9 cellular contexts compared by ENCODE assay signal in the genomic region with DNA sequence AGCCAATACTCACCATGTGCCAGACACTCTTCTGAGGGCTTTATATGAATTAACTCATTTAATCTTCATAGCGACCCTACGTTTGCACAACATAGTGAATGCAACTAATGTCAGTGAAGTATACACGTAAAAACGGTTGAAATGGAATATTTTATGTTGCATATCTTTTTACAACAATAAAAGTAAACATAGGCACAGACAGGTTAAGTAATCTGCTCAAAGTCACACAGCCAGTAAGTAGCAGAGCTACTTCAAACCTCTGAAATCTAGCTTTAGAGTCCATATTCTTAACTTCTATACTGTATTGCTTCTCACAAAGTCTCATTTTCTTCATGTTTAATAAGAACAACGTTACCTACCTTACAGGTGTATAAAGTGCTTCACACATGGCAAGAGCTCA. TPM values are rescaled to one million over a fixed set of nuclear protein-coding genes. Genes with fewer than 3 reads are reported as not detected.
DNase-seq lines count a peak whose midpoint lies in the region; ATAC-seq, FAIRE-seq and TF ChIP-seq lines count a peak whose summit lies in the region.
"Had no signal": no experiment of that assay in that cellular context is flagged by ENCODE, and none has a peak within 500 bp of the region (broad histone marks: within the 10 kb centered on the region; RNA-seq: fewer than 3 reads in every experiment).

No MANE protein-coding gene starts in this region.

- H2BK120ac ChIP-seq in mesendoderm (ENCODE audit: low read depth, low read length), result no peak overlapping the region

- H3K4me1 Mint-ChIP-seq in astrocyte (ENCODE audit: low read depth, unreplicated experiment), result peaks cover 15% of the 10 kb centered on the region

- WGBS in mesendoderm (ENCODE audit: extremely low coverage, insufficient coverage, low lambda C conversion rate), result no CpG with 5 or more reads among the region's 5 CpGs

- H3K4me2 ChIP-seq in astrocyte (ENCODE audit: low read length) (peak overlapping the region; percentile 83), mesendoderm (ENCODE audit: low read length) (peak overlapping the region; percentile 1)

- no peak overlapping the region for H4K8ac ChIP-seq in mesendoderm (ENCODE audit: low read depth, low read length)

- H4K5ac ChIP-seq in mesendoderm (ENCODE audit: low read length), result no peak overlapping the region

- no peak overlapping the region for H2BK5ac ChIP-seq in mesendoderm (ENCODE audit: low read length)

- H3K79me2 ChIP-seq in astrocyte (ENCODE audit: insufficient read depth, low read length), result peaks cover 69% of the 10 kb centered on the region
- peaks cover 37% of the 10 kb centered on the region for H3K79me2 ChIP-seq in mesendoderm (ENCODE audit: control insufficient read depth, insufficient read depth, low read length)

- H3K27ac ChIP-seq in astrocyte (ENCODE audit: low read depth, low read length) (no peak overlapping the region), mesendoderm (ENCODE audit: low read depth, low read length) (no peak overlapping the region)

- no peak for DNase-seq in AG04449 (ENCODE audit: low read depth, low spot score)
- no peak for DNase-seq in HFF-Myc (ENCODE audit: extremely low read depth, low read depth)
- DNase-seq in astrocyte (ENCODE audit: low read depth), result no peak
- no peak for DNase-seq in mesendoderm
- no peak for DNase-seq in GM12892 (ENCODE audit: insufficient read length)
- no peak for DNase-seq in kidney glomerular epithelial cell (lab: John Stamatoyannopoulos, UW)
- no peak for DNase-seq in NCI-H187 (lab: John Stamatoyannopoulos, UW)
- DNase-seq: stimulated activated CD4-positive, alpha-beta T cell treated with anti-CD3 and anti-CD28 coated beads, Interleukin-2, amount 100 ng/mL, for 48 hours had no signal

- H3K36me3 ChIP-seq in astrocyte (ENCODE audit: insufficient read depth, low read length) (no peaks in the 10 kb centered on the region), mesendoderm (ENCODE audit: control insufficient read depth, insufficient read depth, low read length) (no peaks in the 10 kb centered on the region)

- no peak overlapping the region for H3K56ac ChIP-seq in mesendoderm (ENCODE audit: low read length)

- no peaks in the 10 kb centered on the region for H3K9me3 ChIP-seq in astrocyte (ENCODE audit: insufficient read depth, low read depth, low read length)

- H3K4ac ChIP-seq in mesendoderm (ENCODE audit: low read depth, low read length), result no peak overlapping the region

- H3K9me3 Mint-ChIP-seq in astrocyte (ENCODE audit: unreplicated experiment), result peaks cover 2% of the 10 kb centered on the region

- CTCF ChIA-PET in AG04449 (lab: Yijun Ruan, JAX), result interaction anchor here (1.1 to 2.1 kb wide), 2 partner anchors 10 to 58 kb away, joined by 5 to 9 read pairs; no protein-coding TSS in a partner anchor

- POLR2A ChIA-PET in AG04449 (lab: Yijun Ruan, JAX), result interaction anchor here (1.2 kb wide), 1 partner anchor 17 kb away, joined by 3 read pairs; no protein-coding TSS in a partner anchor

- no peak overlapping the region for H3K23ac ChIP-seq in mesendoderm (ENCODE audit: low read length)

- no peak overlapping the region for H3K27ac Mint-ChIP-seq in astrocyte (ENCODE audit: unreplicated experiment)

- peaks cover 40% of the 10 kb centered on the region for H4K20me1 ChIP-seq in astrocyte (ENCODE audit: insufficient read depth, low read length)

- H2AK5ac ChIP-seq in mesendoderm (ENCODE audit: low read length), result no peak overlapping the region

- no peak overlapping the region for H2AFZ ChIP-seq in astrocyte (ENCODE audit: low read depth, low read length)

- H3K9ac ChIP-seq in astrocyte (ENCODE audit: low read length) (peak overlapping the region; percentile 91), mesendoderm (ENCODE audit: low read length) (peak overlapping the region; percentile 31)

- H3K18ac ChIP-seq in mesendoderm (ENCODE audit: low read length), result no peak overlapping the region

- H2BK15ac ChIP-seq in mesendoderm (replicated peaks; ENCODE audit: low read depth), result no peak overlapping the region

- H3K27me3 Mint-ChIP-seq in astrocyte (ENCODE audit: low read depth, unreplicated experiment), result no peaks in the 10 kb centered on the region

- TF ChIP-seq POLR2A in GM12892 (IDR thresholded peaks at IDR 0.05; ENCODE audit: low read depth, low read length), result no peak

- H3K27me3 ChIP-seq in astrocyte (ENCODE audit: insufficient read depth, low read length) (no peaks in the 10 kb centered on the region), mesendoderm (ENCODE audit: insufficient read depth, low read length, poor library complexity) (no peaks in the 10 kb centered on the region)

- ATAC-seq in GM19397 (IDR thresholded peaks at IDR 0.05; ENCODE audit: unreplicated experiment), result no peak

- FAIRE-seq in astrocyte (lab: Jason Lieb, UNC) (no peak), GM12892 (lab: Jason Lieb, UNC) (no peak)

- peaks cover 1% of the 10 kb centered on the region for H3K79me1 ChIP-seq in mesendoderm (ENCODE audit: low read length)

- peak overlapping the region; percentile 99 for H3K4me3 Mint-ChIP-seq in astrocyte (ENCODE audit: unreplicated experiment)

- TF ChIP-seq CTCF in AG04449 (IDR thresholded peaks at IDR 0.05; ENCODE audit: insufficient read depth, low read length, missing control alignments), result no peak
- TF ChIP-seq CTCF in HFF-Myc (IDR thresholded peaks at IDR 0.05; ENCODE audit: low read depth, low read length, missing control alignments), result no peak
- no peak for TF ChIP-seq CTCF in astrocyte (IDR thresholded peaks at IDR 0.05; ENCODE audit: insufficient read depth, low read depth, low read length)

- H3K4me1 ChIP-seq in astrocyte (ENCODE audit: insufficient read depth, low read length), result peaks cover 12% of the 10 kb centered on the region
- H3K4me1 ChIP-seq in mesendoderm (ENCODE audit: control insufficient read depth, low read depth, low read length), result peaks cover 2% of the 10 kb centered on the region

- no peaks in the 10 kb centered on the region for H3K36me3 Mint-ChIP-seq in astrocyte (ENCODE audit: low read depth, unreplicated experiment)

- H3K4me3 ChIP-seq in AG04449 (ENCODE audit: low read depth, low read length) (peak overlapping the region; percentile 97), HFF-Myc (replicated peaks; ENCODE audit: low read depth, low read length) (peak overlapping the region; percentile 92), astrocyte (ENCODE audit: insufficient read depth, low read depth, low read length) (peak overlapping the region; percentile 96), mesendoderm (ENCODE audit: low read length) (no peak overlapping the region)

RNA-seq across cellular contexts. Expression of gene SEC11A, which starts 1.6 kb away (rescaled TPM):
- 187 and 198 TPM in 2 replicates for total RNA-seq in astrocyte
- polyA plus RNA-seq in mesendoderm (2013, experiment 1 of 2), result 222 TPM
- polyA plus RNA-seq in mesendoderm (2013, experiment 2 of 2), result 222 TPM
- polyA plus RNA-seq in GM12892 (2012; ENCODE audit: missing spikeins), result 144 TPM

RNA-seq across cellular contexts. Expression of gene ZNF592, which starts 34.0 kb away (rescaled TPM):
- total RNA-seq in astrocyte, result 25.1 and 25.5 TPM in 2 replicates
- polyA plus RNA-seq in mesendoderm (2013, experiment 1 of 2), result 22.7 TPM
- 22.5 TPM for polyA plus RNA-seq in mesendoderm (2013, experiment 2 of 2)
- 6.0 TPM for polyA plus RNA-seq in GM12892 (2012; ENCODE audit: missing spikeins)

RNA-seq across cellular contexts. Expression of gene NMB, which starts 56.4 kb away (rescaled TPM):
- total RNA-seq in astrocyte, result 6.1 and 6.4 TPM in 2 replicates
- 7.9 TPM for polyA plus RNA-seq in mesendoderm (2013, experiment 1 of 2)
- polyA plus RNA-seq in mesendoderm (2013, experiment 2 of 2), result 8.2 TPM
- 1.8 TPM for polyA plus RNA-seq in GM12892 (2012; ENCODE audit: missing spikeins)
